ENCODE assay signal across 23 cellular contexts in the genomic region with DNA sequence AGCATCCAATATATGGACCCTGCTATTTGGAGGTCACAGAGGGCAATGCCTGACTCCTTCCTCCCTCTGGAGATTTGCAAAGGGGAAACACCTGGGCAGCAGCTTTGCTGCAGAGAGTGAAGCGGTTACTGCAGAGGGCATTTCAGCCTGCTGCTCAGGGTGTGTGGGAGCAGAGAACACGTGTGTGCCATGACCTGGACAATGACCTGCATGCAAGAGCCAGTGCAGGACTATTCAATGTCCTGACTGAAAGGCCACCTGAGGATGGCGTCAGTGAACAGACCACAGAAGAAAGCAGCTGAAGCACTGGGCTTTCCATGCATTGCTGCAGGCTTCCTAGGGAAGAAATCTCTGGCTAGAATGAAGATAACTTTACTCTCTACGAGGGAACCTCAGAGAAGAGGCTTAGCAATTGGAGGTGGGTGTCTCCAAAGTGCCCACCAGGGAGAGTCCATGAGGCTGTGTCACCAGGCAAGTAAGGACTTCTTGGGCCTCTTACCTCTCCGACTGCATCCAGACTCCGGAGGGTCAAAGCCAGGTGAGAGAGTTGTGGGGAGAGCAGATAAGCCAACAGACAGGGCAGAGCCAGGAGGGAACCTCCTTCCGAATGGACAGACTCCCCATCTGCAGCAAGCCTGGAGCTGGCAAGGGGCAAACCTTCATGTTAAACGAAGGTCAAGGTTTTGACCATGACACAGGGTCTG.
"Had no signal": no experiment of that assay in that cellular context is flagged by ENCODE, and none has a peak within 500 bp of the region (broad histone marks: within the 10 kb centered on the region; RNA-seq: fewer than 3 reads in every experiment).

No MANE protein-coding gene starts in this region.

- H3K9me3 ChIP-seq: body of pancreas had no signal

- H3K36me3 ChIP-seq: cardiac muscle cell, left lung, tibial artery had no signal

- H3K4me3 ChIP-seq: body of pancreas, cardiac muscle cell, left lung, tibial artery had no signal

- H3K27ac ChIP-seq: body of pancreas, cardiac muscle cell, left lung, tibial artery had no signal

- H3K27ac Mint-ChIP-seq: activated CD4-positive, alpha-beta memory T cell treated with anti-CD3 and anti-CD28 coated beads for 36 hours; activated naive CD4-positive, alpha-beta T cell treated with anti-CD3 and anti-CD28 coated beads, Interleukin-2, amount 50 U/mL, for 24 hours; mesothelial cell of epicardium; progenitor cell of endocrine pancreas; stimulated activated naive CD8-positive, alpha-beta T cell treated with anti-CD3 and anti-CD28 coated beads, Interleukin-15, Interleukin-2, amounts not matched to agents 100 ng/mL and 50 ng/mL, for 24 hours; T-helper 1 cell treated with Interleukin-12 subunit alpha and Interleukin-12 subunit beta and Interleukin-4 antibody, amounts not matched to agents 30 μg/mL and 1 μg/mL, for 36 hours had no signal

- H3K4me1 ChIP-seq: body of pancreas, left lung, tibial artery had no signal

- ATAC-seq: body of pancreas; esophagus mucosa; left lung; naive thymus-derived CD8-positive, alpha-beta T cell had no signal

- H3K4me1 Mint-ChIP-seq: activated naive CD4-positive, alpha-beta T cell treated with anti-CD3 and anti-CD28 coated beads, Interleukin-2, amount 50 U/mL, for 24 hours; naive thymus-derived CD8-positive, alpha-beta T cell had no signal

- H3K4me3 Mint-ChIP-seq: activated CD4-positive, alpha-beta memory T cell treated with anti-CD3 and anti-CD28 coated beads for 36 hours; activated naive CD4-positive, alpha-beta T cell treated with anti-CD3 and anti-CD28 coated beads, Interleukin-2, amount 50 U/mL, for 24 hours; mesothelial cell of epicardium; naive thymus-derived CD8-positive, alpha-beta T cell; stimulated activated naive CD8-positive, alpha-beta T cell treated with anti-CD3 and anti-CD28 coated beads, Interleukin-15, Interleukin-2, amounts not matched to agents 100 ng/mL and 50 ng/mL, for 24 hours; T-helper 1 cell treated with Interleukin-12 subunit alpha and Interleukin-12 subunit beta and Interleukin-4 antibody, amounts not matched to agents 30 μg/mL and 1 μg/mL, for 36 hours had no signal

- H3K9me3 Mint-ChIP-seq: activated naive CD4-positive, alpha-beta T cell treated with anti-CD3 and anti-CD28 coated beads, Interleukin-2, amount 50 U/mL, for 24 hours; stimulated activated naive CD8-positive, alpha-beta T cell treated with anti-CD3 and anti-CD28 coated beads, Interleukin-15, Interleukin-2, amounts not matched to agents 100 ng/mL and 50 ng/mL, for 24 hours; T-helper 1 cell treated with Interleukin-12 subunit alpha and Interleukin-12 subunit beta and Interleukin-4 antibody, amounts not matched to agents 30 μg/mL and 1 μg/mL, for 36 hours had no signal

- DNase-seq: activated CD4-positive, alpha-beta memory T cell treated with anti-CD3 and anti-CD28 coated beads for 36 hours; activated CD4-positive, alpha-beta T cell treated with anti-CD3 and anti-CD28 coated beads for 48 hours; activated CD4-positive, CD25-positive, alpha-beta regulatory T cell; activated gamma-delta T cell treated with Interleukin-2 at 50 U/mL for 16 hours; activated T-cell treated with anti-CD3 and anti-CD28 coated beads for 4 hours; anterior cingulate cortex; body of pancreas; dermis blood vessel endothelial cell; effector memory CD4-positive, alpha-beta T cell; foreskin melanocyte; naive thymus-derived CD8-positive, alpha-beta T cell; stimulated activated CD4-positive, alpha-beta T cell treated with anti-CD3 and anti-CD28 coated beads, Interleukin-12 subunit alpha, Interleukin-12 subunit beta, amount 100 ng/mL, for 4 hours; stimulated activated CD4-positive, alpha-beta T cell treated with anti-CD3 and anti-CD28 coated beads, Interleukin-4, amount 100 ng/mL, for 4 hours; substantia nigra had no signal

- H3K36me3 Mint-ChIP-seq: activated CD4-positive, alpha-beta memory T cell treated with anti-CD3 and anti-CD28 coated beads for 36 hours; activated naive CD4-positive, alpha-beta T cell treated with anti-CD3 and anti-CD28 coated beads, Interleukin-2, amount 50 U/mL, for 24 hours had no signal

- H3K27me3 ChIP-seq: body of pancreas, cardiac muscle cell, left lung, tibial artery had no signal
